ENCODE assay signal across 1 cellular context in the genomic region with DNA sequence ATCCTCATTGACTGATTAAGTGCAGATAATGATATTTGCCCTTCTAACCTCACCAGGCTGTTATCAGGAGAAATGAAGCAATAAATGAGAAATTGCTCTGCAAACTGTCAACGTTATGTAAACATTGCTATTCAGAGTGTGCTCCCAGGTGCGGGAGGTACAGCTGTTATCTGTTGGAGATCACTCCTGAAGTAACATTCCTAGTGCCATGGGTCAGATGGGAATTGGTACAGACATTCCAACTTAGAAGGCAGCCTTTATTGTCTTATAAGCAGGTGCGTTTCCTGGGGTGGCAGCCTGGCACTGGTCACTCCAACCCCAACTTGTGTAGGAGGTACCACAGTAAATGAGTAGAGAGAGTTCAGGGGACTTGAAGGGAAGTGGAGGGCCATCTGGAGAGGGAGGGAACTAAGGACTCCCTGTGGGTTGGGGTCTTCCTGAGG.
TF ChIP-seq lines count a peak whose summit lies in the region.

No MANE protein-coding gene starts in this region.

TF ChIP-seq in H1, 55 proteins besides CTCF, POLR2A, EP300 and RAD21:
- TF ChIP-seq KDM4A (IDR thresholded peaks at IDR 0.05; ENCODE audit: low read depth, low read length, severe bottlenecking) = no peak
- no peak for TF ChIP-seq PHF8 (conservative IDR thresholded peaks at IDR 0.05; ENCODE audit: low read depth, low read length)
- no peak for TF ChIP-seq POLR2AphosphoS5 (IDR thresholded peaks at IDR 0.05; ENCODE audit: low read depth, low read length)
- no peak for TF ChIP-seq RFX5 (IDR thresholded peaks at IDR 0.05; ENCODE audit: borderline replicate concordance, low read depth, low read length)
- no peak for TF ChIP-seq SUZ12 (IDR thresholded peaks at IDR 0.05; ENCODE audit: low read length)
- TF ChIP-seq SP1 (IDR thresholded peaks at IDR 0.05; ENCODE audit: low read depth, low read length) = no peak
- TF ChIP-seq, protein P1, sequence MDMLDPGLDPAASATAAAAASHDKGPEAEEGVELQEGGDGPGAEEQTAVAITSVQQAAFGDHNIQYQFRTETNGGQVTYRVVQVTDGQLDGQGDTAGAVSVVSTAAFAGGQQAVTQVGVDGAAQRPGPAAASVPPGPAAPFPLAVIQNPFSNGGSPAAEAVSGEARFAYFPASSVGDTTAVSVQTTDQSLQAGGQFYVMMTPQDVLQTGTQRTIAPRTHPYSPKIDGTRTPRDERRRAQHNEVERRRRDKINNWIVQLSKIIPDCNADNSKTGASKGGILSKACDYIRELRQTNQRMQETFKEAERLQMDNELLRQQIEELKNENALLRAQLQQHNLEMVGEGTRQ (IDR thresholded peaks at IDR 0.05; ENCODE audit: low read length) = no peak
- TF ChIP-seq, protein P2, sequence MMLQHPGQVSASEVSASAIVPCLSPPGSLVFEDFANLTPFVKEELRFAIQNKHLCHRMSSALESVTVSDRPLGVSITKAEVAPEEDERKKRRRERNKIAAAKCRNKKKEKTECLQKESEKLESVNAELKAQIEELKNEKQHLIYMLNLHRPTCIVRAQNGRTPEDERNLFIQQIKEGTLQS (IDR thresholded peaks at IDR 0.05; ENCODE audit: insufficient read depth, low read depth, low read length) = no peak
- no peak for TF ChIP-seq SP4 (IDR thresholded peaks at IDR 0.05; ENCODE audit: low read length)
- no peak for TF ChIP-seq TAF1 (IDR thresholded peaks at IDR 0.05; ENCODE audit: low read depth, low read length)
- no peak for TF ChIP-seq TEAD4 (IDR thresholded peaks at IDR 0.05; ENCODE audit: low read depth, low read length)
- TF ChIP-seq, protein P3, sequence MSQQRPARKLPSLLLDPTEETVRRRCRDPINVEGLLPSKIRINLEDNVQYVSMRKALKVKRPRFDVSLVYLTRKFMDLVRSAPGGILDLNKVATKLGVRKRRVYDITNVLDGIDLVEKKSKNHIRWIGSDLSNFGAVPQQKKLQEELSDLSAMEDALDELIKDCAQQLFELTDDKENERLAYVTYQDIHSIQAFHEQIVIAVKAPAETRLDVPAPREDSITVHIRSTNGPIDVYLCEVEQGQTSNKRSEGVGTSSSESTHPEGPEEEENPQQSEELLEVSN (IDR thresholded peaks at IDR 0.05) = no peak
- no peak for TF ChIP-seq RBBP5 (IDR thresholded peaks at IDR 0.05; ENCODE audit: borderline replicate concordance, low read depth, low read length)
- TF ChIP-seq EZH2 (IDR thresholded peaks at IDR 0.05; ENCODE audit: low read depth, low read length, severe bottlenecking) = no peak
- no peak for TF ChIP-seq CTBP2 (IDR thresholded peaks at IDR 0.05; ENCODE audit: borderline replicate concordance, insufficient read depth, insufficient read length, low read length)
- TF ChIP-seq SIRT6 (IDR thresholded peaks at IDR 0.05; ENCODE audit: low read length) = no peak
- no peak for TF ChIP-seq CREB1 (IDR thresholded peaks at IDR 0.05)
- no peak for TF ChIP-seq POU5F1 (IDR thresholded peaks at IDR 0.05; ENCODE audit: low read depth, low read length)
- TF ChIP-seq, protein P4, sequence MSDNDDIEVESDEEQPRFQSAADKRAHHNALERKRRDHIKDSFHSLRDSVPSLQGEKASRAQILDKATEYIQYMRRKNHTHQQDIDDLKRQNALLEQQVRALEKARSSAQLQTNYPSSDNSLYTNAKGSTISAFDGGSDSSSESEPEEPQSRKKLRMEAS (IDR thresholded peaks at IDR 0.05) = no peak
